Comparison of ENCODE assay signal across 8 cellular contexts in the genomic region with DNA sequence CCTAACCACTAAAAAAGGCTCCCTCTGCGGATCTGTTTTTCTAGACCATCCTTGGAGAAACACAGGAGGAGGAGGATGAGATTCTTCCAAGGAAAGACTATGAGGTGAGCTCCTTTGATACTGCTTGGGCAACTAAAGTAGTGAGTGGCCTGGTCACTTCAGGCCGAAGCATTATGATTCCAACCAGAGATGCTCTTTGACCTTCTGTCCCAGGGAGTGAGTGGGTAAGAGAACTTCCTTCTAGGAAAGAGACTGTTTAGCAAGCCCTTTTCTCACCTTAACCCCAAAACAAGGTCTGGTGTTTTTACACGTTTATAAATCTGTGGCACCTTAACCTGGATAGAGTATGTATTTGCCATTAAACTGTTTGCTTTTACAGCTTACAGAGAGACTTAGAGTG. TPM values are rescaled to one million over a fixed set of nuclear protein-coding genes. Genes with fewer than 3 reads are reported as not detected.
A peak's percentile ranks its signal among the peaks of the same experiment; 100 is the strongest.
DNase-seq lines count a peak whose midpoint lies in the region; ATAC-seq and TF ChIP-seq lines count a peak whose summit lies in the region.

No MANE protein-coding gene starts in this region.

- H3K4me1 ChIP-seq in stomach smooth muscle (ENCODE audit: control insufficient read depth, insufficient read depth, low read length), result peaks cover 47% of the 10 kb centered on the region

- no peaks in the 10 kb centered on the region for H3K9me3 ChIP-seq in stomach smooth muscle (ENCODE audit: control insufficient read depth in 2 of 2, low read length in 2 of 2)

- POLR2A ChIA-PET in activated naive CD8-positive, alpha-beta T cell treated with anti-CD3 and anti-CD28 coated beads, Interleukin-2, amount 10 ng/mL, durations not matched to agents 7 days and 5 days (lab: Charles Lee), result interaction anchor here (1.1 to 2.4 kb wide), 8 partner anchors 11 to 173 kb away, joined by 3 to 67 read pairs (median 4); partner anchors contain the start of gene MFN2

- H3K4me1 Mint-ChIP-seq in T-helper 1 cell treated with Interleukin-12 subunit alpha and Interleukin-12 subunit beta and Interleukin-4 antibody, amounts not matched to agents 30 μg/mL and 1 μg/mL, for 36 hours (ENCODE audit: low read depth), result peaks cover 47% of the 10 kb centered on the region
- H3K4me1 Mint-ChIP-seq in activated naive CD8-positive, alpha-beta T cell treated with anti-CD3 and anti-CD28 coated beads, Interleukin-2, amount 10 ng/mL, durations not matched to agents 7 days and 5 days, result peaks cover 46% of the 10 kb centered on the region

- H3K36me3 ChIP-seq in kidney epithelial cell (ENCODE audit: control insufficient read depth, insufficient read depth, low read length), result peaks cover 1% of the 10 kb centered on the region
- peaks cover 5 to 7% of the 10 kb centered on the region in 2 donors for H3K36me3 ChIP-seq in stomach smooth muscle (ENCODE audit: control insufficient read depth in 2 of 2, insufficient read depth in 2 of 2, low read length in 2 of 2)

- H3K27ac Mint-ChIP-seq in T-helper 1 cell treated with Interleukin-12 subunit alpha and Interleukin-12 subunit beta and Interleukin-4 antibody, amounts not matched to agents 30 μg/mL and 1 μg/mL, for 36 hours, result peak overlapping the region; percentile 97
- H3K27ac Mint-ChIP-seq in activated naive CD8-positive, alpha-beta T cell treated with anti-CD3 and anti-CD28 coated beads, Interleukin-2, amount 10 ng/mL, durations not matched to agents 7 days and 5 days, result peak overlapping the region; percentile 98

- H3K9me3 Mint-ChIP-seq in T-helper 1 cell treated with Interleukin-12 subunit alpha and Interleukin-12 subunit beta and Interleukin-4 antibody, amounts not matched to agents 30 μg/mL and 1 μg/mL, for 36 hours, result no peaks in the 10 kb centered on the region
- H3K9me3 Mint-ChIP-seq in activated naive CD8-positive, alpha-beta T cell treated with anti-CD3 and anti-CD28 coated beads, Interleukin-2, amount 10 ng/mL, durations not matched to agents 7 days and 5 days, result no peaks in the 10 kb centered on the region

- peak overlapping the region; percentile 61 for H3K4me3 ChIP-seq in kidney epithelial cell (ENCODE audit: low read depth, low read length)
- peak overlapping the region; percentile 91 to 93 for H3K4me3 ChIP-seq in stomach smooth muscle (ENCODE audit: low read length in 2 of 2)

- no peaks in the 10 kb centered on the region for H3K27me3 ChIP-seq in kidney epithelial cell (ENCODE audit: control insufficient read depth, insufficient read depth, low read length)
- no peaks in the 10 kb centered on the region for H3K27me3 ChIP-seq in stomach smooth muscle (ENCODE audit: control insufficient read depth in 1 of 2, insufficient read depth in 2 of 2, low read length in 2 of 2)

- H3K36me3 Mint-ChIP-seq in T-helper 1 cell treated with Interleukin-12 subunit alpha and Interleukin-12 subunit beta and Interleukin-4 antibody, amounts not matched to agents 30 μg/mL and 1 μg/mL, for 36 hours (ENCODE audit: low read depth), result peaks cover 18% of the 10 kb centered on the region
- peaks cover 10% of the 10 kb centered on the region for H3K36me3 Mint-ChIP-seq in activated naive CD8-positive, alpha-beta T cell treated with anti-CD3 and anti-CD28 coated beads, Interleukin-2, amount 10 ng/mL, durations not matched to agents 7 days and 5 days

- peak overlapping the region; percentile 96 for H3K27ac ChIP-seq in stomach smooth muscle (ENCODE audit: low read length)

- H3K9ac ChIP-seq in stomach smooth muscle (ENCODE audit: low read length in 2 of 2), result peak overlapping the region; percentile 80 to 92

- no peak for ATAC-seq in activated naive CD8-positive, alpha-beta T cell treated with anti-CD3 and anti-CD28 coated beads, Interleukin-2, amount 10 ng/mL, durations not matched to agents 7 days and 5 days (ENCODE audit: low read depth)
- no peak for ATAC-seq in GM19397 (IDR thresholded peaks at IDR 0.05; ENCODE audit: unreplicated experiment)

- H3K4me3 Mint-ChIP-seq in T-helper 1 cell treated with Interleukin-12 subunit alpha and Interleukin-12 subunit beta and Interleukin-4 antibody, amounts not matched to agents 30 μg/mL and 1 μg/mL, for 36 hours, result peak overlapping the region; percentile 97
- H3K4me3 Mint-ChIP-seq in activated naive CD8-positive, alpha-beta T cell treated with anti-CD3 and anti-CD28 coated beads, Interleukin-2, amount 10 ng/mL, durations not matched to agents 7 days and 5 days, result peak overlapping the region; percentile 99

- TF ChIP-seq CTCF in kidney epithelial cell (IDR thresholded peaks at IDR 0.05; ENCODE audit: insufficient read depth, low read length, poor library complexity, severe bottlenecking), result no peak

- DNase-seq in T-helper 1 cell (no peak), kidney epithelial cell (ENCODE audit: low read depth) (no peak), HPDE6-E6E7 (ENCODE audit: extremely low spot score) (no peak), NCI-H2171 (lab: John Stamatoyannopoulos, UW) (no peak)
- DNase-seq in activated naive CD8-positive, alpha-beta T cell treated with anti-CD3 and anti-CD28 coated beads, Interleukin-2, amount 10 ng/mL, durations not matched to agents 7 days and 5 days, result no peak

- H3K27me3 Mint-ChIP-seq in T-helper 1 cell treated with Interleukin-12 subunit alpha and Interleukin-12 subunit beta and Interleukin-4 antibody, amounts not matched to agents 30 μg/mL and 1 μg/mL, for 36 hours (ENCODE audit: low read depth), result no peaks in the 10 kb centered on the region
- no peaks in the 10 kb centered on the region for H3K27me3 Mint-ChIP-seq in activated naive CD8-positive, alpha-beta T cell treated with anti-CD3 and anti-CD28 coated beads, Interleukin-2, amount 10 ng/mL, durations not matched to agents 7 days and 5 days

RNA-seq across cellular contexts. Expression of gene CLCN6, which starts 1.1 kb away (rescaled TPM):
- total RNA-seq in activated naive CD8-positive, alpha-beta T cell treated with anti-CD3 and anti-CD28 coated beads, Interleukin-2, amount 10 ng/mL, durations not matched to agents 7 days and 5 days, result 10 to 100 TPM; 21.9 to 25.5 TPM
- total RNA-seq in kidney epithelial cell, result 17.6 and 17.7 TPM in 2 replicates

RNA-seq across cellular contexts. Expression of gene MTHFR, which starts 1.3 kb away (rescaled TPM):
- 10 to 100 TPM; 47.0 to 47.1 TPM for total RNA-seq in activated naive CD8-positive, alpha-beta T cell treated with anti-CD3 and anti-CD28 coated beads, Interleukin-2, amount 10 ng/mL, durations not matched to agents 7 days and 5 days
- total RNA-seq in kidney epithelial cell, result 23.1 and 26.6 TPM in 2 replicates

RNA-seq across cellular contexts. Expression of gene NPPA, which starts 40.5 kb away (rescaled TPM):
- total RNA-seq in activated naive CD8-positive, alpha-beta T cell treated with anti-CD3 and anti-CD28 coated beads, Interleukin-2, amount 10 ng/mL, durations not matched to agents 7 days and 5 days, result not detected
- total RNA-seq in kidney epithelial cell, result not detected in 2 replicates

RNA-seq across cellular contexts. Expression of gene C1orf167, which starts 45.1 kb away (rescaled TPM):
- total RNA-seq in activated naive CD8-positive, alpha-beta T cell treated with anti-CD3 and anti-CD28 coated beads, Interleukin-2, amount 10 ng/mL, durations not matched to agents 7 days and 5 days, result not detected
- not detected in 2 replicates for total RNA-seq in kidney epithelial cell

RNA-seq across cellular contexts. Expression of gene NPPB, which starts 51.7 kb away (rescaled TPM):
- total RNA-seq in activated naive CD8-positive, alpha-beta T cell treated with anti-CD3 and anti-CD28 coated beads, Interleukin-2, amount 10 ng/mL, durations not matched to agents 7 days and 5 days, result not detected
- 2.5 and 5.4 TPM in 2 replicates for total RNA-seq in kidney epithelial cell
